In the genomic region with DNA sequence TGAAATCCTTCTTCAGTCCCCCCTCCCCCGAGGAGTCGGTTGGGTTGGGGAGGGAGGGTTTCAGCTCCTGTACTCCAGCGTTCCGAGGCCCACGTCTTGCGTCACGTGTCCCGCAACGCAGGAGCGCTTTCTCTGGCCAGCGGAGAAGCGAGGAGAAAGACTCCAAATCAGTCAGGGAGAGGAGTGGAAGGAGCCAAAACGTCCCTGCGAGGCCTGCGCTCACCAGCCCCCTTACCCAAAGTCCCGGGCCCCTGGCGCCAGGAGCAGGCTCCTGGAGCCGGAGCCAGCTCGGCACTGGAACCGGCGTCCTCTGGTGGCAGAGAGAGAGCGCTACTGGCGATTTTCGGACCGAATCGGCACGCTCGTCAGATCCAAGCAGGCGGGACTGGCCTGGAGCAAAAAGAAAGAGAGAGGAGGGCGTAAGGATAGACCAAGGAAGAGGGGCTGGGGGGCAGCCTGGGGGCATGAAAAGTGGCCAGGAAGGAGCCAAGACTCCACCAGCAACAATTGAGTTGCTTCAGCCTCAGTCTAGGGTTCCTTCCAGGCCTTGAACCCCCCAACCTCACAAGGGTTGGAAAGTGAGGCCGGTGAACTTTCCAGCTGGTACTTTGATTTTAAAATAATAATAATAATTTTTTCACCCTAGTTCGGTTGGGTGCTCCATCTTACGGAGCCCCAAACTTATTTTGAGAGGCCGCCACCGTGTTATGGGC, we compare ENCODE assay signal across 8 cellular contexts. TPM values are rescaled to one million over a fixed set of nuclear protein-coding genes. Genes with fewer than 3 reads are reported as not detected.
DNase-seq lines count a peak whose midpoint lies in the region; ATAC-seq, FAIRE-seq and TF ChIP-seq lines count a peak whose summit lies in the region.

A gene (plus strand): TSS at position 158 of the 713 bp plus-strand sequence.

- no peak for TF ChIP-seq POLR2A in HCT116 (IDR thresholded peaks at IDR 0.05; ENCODE audit: borderline replicate concordance, extremely low read depth, insufficient read depth, insufficient read length)
- TF ChIP-seq POLR2A in HepG2 (IDR thresholded peaks at IDR 0.05; ENCODE audit: insufficient read depth in 1 of 2, low read depth in 2 of 2, low read length in 2 of 2): no peak

- no peak within 1 kb of the TSS for H3K4me2 ChIP-seq in HCT116 (ENCODE audit: low read length)
- H3K4me2 ChIP-seq in HepG2 (ENCODE audit: low read depth, low read length): peak within 1 kb of the TSS; percentile 36; the same call in 1 of the 2 replicates

- CTCF ChIA-PET in HCT116 (lab: Charles Lee): interaction anchor here (1.0 kb wide), 1 partner anchor 371 kb away, joined by 4 read pairs; no protein-coding TSS in a partner anchor
- CTCF ChIA-PET in HepG2 (lab: Yijun Ruan, JAX; ENCODE audit: low intra/inter-chr PET ratio, low total read pairs): interaction anchor here (1.7 kb wide), 2 partner anchors 371 to 616 kb away, joined by 3 to 7 read pairs; no protein-coding TSS in a partner anchor

- 33% methylated on average over 35 of the region's 35 CpGs for WGBS in HepG2 (ENCODE audit: low lambda C conversion rate)

- H3K27me3 ChIP-seq in HCT116 (ENCODE audit: insufficient read depth, low read length) (peaks cover 12% of the 10 kb centered on the region; the same call in 1 of the 2 replicates), duodenal mucosa (ENCODE audit: control insufficient read depth in 1 of 2, insufficient read depth in 2 of 2, low read length in 2 of 2) (peaks cover 33 to 53% of the 10 kb centered on the region in 2 donors), HepG2 (ENCODE audit: control insufficient read depth in 1 of 2, insufficient read depth in 2 of 2, low read length in 2 of 2) (peaks cover 0 to 23% of the 10 kb centered on the region in 2 experiments; a peak in 4 of 5 replicates)

- in situ Hi-C loops in HepG2 (cut with HindIII; ENCODE audit: extremely low pct_ligation_motif_present, low pct_unique_long_range_greater_than_20kb): no loop called here

- no peaks in the 10 kb centered on the region for H3K9me2 ChIP-seq in HCT116 (ENCODE audit: insufficient read depth)

- H3K9me3 ChIP-seq in HCT116 (ENCODE audit: control insufficient read depth in 1 of 2, insufficient read depth in 1 of 2, low read depth in 1 of 2, low read length in 2 of 2) (no peaks in the 10 kb centered on the region), duodenal mucosa (ENCODE audit: control insufficient read depth in 1 of 2, low read length in 2 of 2) (no peaks in the 10 kb centered on the region), HepG2 (ENCODE audit: low read length) (no peaks in the 10 kb centered on the region)

- H3K4me3 ChIP-seq in HCT116 (replicated peaks in 1 of 2; ENCODE audit: low read depth in 1 of 2, low read length in 2 of 2) (no peak within 1 kb of the TSS), duodenal mucosa (ENCODE audit: low read depth in 1 of 2, low read length in 2 of 2) (peak within 1 kb of the TSS; percentile 67 to 68), HepG2 (replicated peaks in 1 of 3; ENCODE audit: insufficient read depth in 1 of 3, low read depth in 2 of 3, low read length in 3 of 3) (0 out of 6 replicates have a peak within 1 kb of the TSS, but pooled peaks of 1 of the 3 experiments have one; percentile 18)

- TF ChIP-seq RAD21 in HCT116 (IDR thresholded peaks at IDR 0.05; ENCODE audit: low read depth) (0 out of 2 replicates have a peak, but pooled peaks have one; percentile 10), HepG2 (CRISPR knock-in tag; IDR thresholded peaks at IDR 0.05) (peak; percentile 50; the same call in 1 of the 2 replicates)

- H2AFZ ChIP-seq in HCT116 (ENCODE audit: low read depth, low read length, poor library complexity, severe bottlenecking) (no peak within 1 kb of the TSS), HepG2 (ENCODE audit: low read length) (no peak within 1 kb of the TSS)

- no peaks in the 10 kb centered on the region for H3K4me1 ChIP-seq in HCT116 (ENCODE audit: control insufficient read depth in 1 of 2, insufficient read depth in 2 of 2, low read length in 2 of 2)
- H3K4me1 ChIP-seq in duodenal mucosa (ENCODE audit: control insufficient read depth in 1 of 2, insufficient read depth in 2 of 2, low read length in 2 of 2): peaks cover 0 to 15% of the 10 kb centered on the region in 2 donors
- H3K4me1 ChIP-seq in HepG2 (ENCODE audit: insufficient read depth, low read length): no peaks in the 10 kb centered on the region

- H3K79me2 ChIP-seq in HCT116 (ENCODE audit: insufficient read depth, low read length) (no peaks in the 10 kb centered on the region), HepG2 (ENCODE audit: insufficient read depth, low read length) (no peaks in the 10 kb centered on the region)

- POLR2A ChIA-PET in HCT116 (lab: Charles Lee) (no interaction called here), HepG2 (lab: Yijun Ruan, JAX) (no interaction called here)

- H3K27ac ChIP-seq in HCT116 (ENCODE audit: low read depth, low read length) (no peak within 1 kb of the TSS), duodenal mucosa (ENCODE audit: low read depth, low read length) (no peak within 1 kb of the TSS), HepG2 (ENCODE audit: extremely low read length, insufficient read depth, low read length) (no peak within 1 kb of the TSS)

- no peak for TF ChIP-seq EP300 in HepG2 (IDR thresholded peaks at IDR 0.05; ENCODE audit: low read depth in 2 of 2, low read length in 2 of 2)
- no peak for TF ChIP-seq EP300 in HepG2 (CRISPR knock-in tag; IDR thresholded peaks at IDR 0.05; ENCODE audit: borderline replicate concordance)

- H4K20me1 ChIP-seq in HCT116 (ENCODE audit: insufficient read depth) (no peaks in the 10 kb centered on the region), HepG2 (ENCODE audit: insufficient read depth, low read length) (no peaks in the 10 kb centered on the region)

- no peak for ATAC-seq in HCT116
- ATAC-seq in HepG2: peak; percentile 68
- no peak for ATAC-seq in HG03460 (IDR thresholded peaks at IDR 0.05; ENCODE audit: unreplicated experiment)

- intact Hi-C loops in HCT116 (cut with micrococcal nuclease): no loop called here
- intact Hi-C loops in HepG2 (cut with micrococcal nuclease; ENCODE audit: unreplicated experiment): no loop called here

- RAD21 ChIA-PET in HCT116 (lab: Charles Lee; ENCODE audit: low non-redundant PET in 1 of 2, low total read pairs in 2 of 2, uncharacterized antibody in 2 of 2, unreplicated experiment in 2 of 2): no interaction called here

- DNase-seq in AG08395 (ENCODE audit: low spot score) (peak; percentile 72), HCT116 (ENCODE audit: low read depth, low spot score) (no peak), HepG2 (ENCODE audit: low spot score) (peak; percentile 21), NCI-H1436 treated with DMSO at 0.1 percent for 48 hours (lab: John Stamatoyannopoulos, UW) (no peak)
- peak; percentile 42 to 50 for DNase-seq in activated CD4-positive, alpha-beta T cell treated with anti-CD3 and anti-CD28 coated beads for 4 hours
- peak; percentile 67 for DNase-seq in stimulated activated CD4-positive, alpha-beta T cell treated with anti-CD3 and anti-CD28 coated beads, Interleukin-4, amount 100 ng/mL, for 1 hour

- no peaks in the 10 kb centered on the region for H3K36me3 ChIP-seq in HCT116 (ENCODE audit: control insufficient read depth in 1 of 2, insufficient read depth in 2 of 2, low read length in 2 of 2)
- no peaks in the 10 kb centered on the region for H3K36me3 ChIP-seq in duodenal mucosa (ENCODE audit: control insufficient read depth in 1 of 2, insufficient read depth in 2 of 2, low read length in 2 of 2)
- H3K36me3 ChIP-seq in HepG2 (replicated peaks in 1 of 2; ENCODE audit: control insufficient read depth in 1 of 2, insufficient read depth in 2 of 2, low read length in 2 of 2): no peaks in the 10 kb centered on the region

- H3K9ac ChIP-seq in HCT116 (ENCODE audit: low read length) (no peak within 1 kb of the TSS), duodenal mucosa (ENCODE audit: low read depth in 1 of 2, low read length in 2 of 2) (no peak within 1 kb of the TSS), HepG2 (ENCODE audit: insufficient read depth, low read depth, low read length) (no peak within 1 kb of the TSS)

- FAIRE-seq in HepG2 (lab: Jason Lieb, UNC): no peak

- no TSS peak for BruUV-seq in HCT116 (replicated peaks; lab: Mats Ljungman, UMichigan)
- no TSS peak for BruUV-seq in HepG2 (replicated peaks; lab: Mats Ljungman, UMichigan)

- peak in 2 of 3 experiments; percentile 29 to 45; a peak in 2 of 6 replicates for TF ChIP-seq CTCF in HCT116 (IDR thresholded peaks at IDR 0.05 in 2 of 3, conservative IDR thresholded peaks at IDR 0.05 in 1 of 3; ENCODE audit: borderline replicate concordance in 1 of 3, insufficient read depth in 1 of 3, low read depth in 2 of 3, low read length in 2 of 3)
- TF ChIP-seq CTCF in HepG2 (CRISPR knock-in tag; IDR thresholded peaks at IDR 0.05): peak; percentile 75

TF ChIP-seq in HCT116, 20 proteins besides CTCF, POLR2A, EP300 and RAD21 (continues in another document):
- no peak for TF ChIP-seq EGR1 (IDR thresholded peaks at IDR 0.05; ENCODE audit: low read depth)
- TF ChIP-seq ZNF274 (IDR thresholded peaks at IDR 0.05; ENCODE audit: low read depth, low read length): no peak

TF ChIP-seq in HepG2, 621 proteins besides CTCF, POLR2A, EP300 and RAD21 (continues in another document):
- TF ChIP-seq CEBPG (CRISPR knock-in tag; IDR thresholded peaks at IDR 0.05): 0 out of 2 replicates have a peak, but pooled peaks have one; percentile 4

RNA-seq across cellular contexts. Expression of the gene that starts here (rescaled TPM):
- total RNA-seq in HCT116 (2021; ENCODE audit: unreplicated experiment) (699 TPM), HepG2 (2016; rRNA removed; fragmentation: Illumina TruSeq; extraction: Trizol) (382 and 407 TPM in 2 replicates)
- polyA plus RNA-seq in HCT116 (2012): 1,231 and 1,638 TPM in 2 replicates
- total RNA-seq in HepG2 (2016; cell fraction: cytosol; rRNA removed; fragmentation: Illumina TruSeq; extraction: Trizol; ENCODE audit: low read depth): 604 and 617 TPM in 2 replicates
- total RNA-seq in HepG2 (2016; cell fraction: insoluble cytoplasmic fraction; rRNA removed; fragmentation: Illumina TruSeq; extraction: Trizol): 369 and 397 TPM in 2 replicates
- 887 and 1,010 TPM in 2 replicates for total RNA-seq in HepG2 (2016; cell fraction: membrane; rRNA removed; fragmentation: Illumina TruSeq; extraction: Trizol)
- 281 and 324 TPM in 2 replicates for total RNA-seq in HepG2 (2016; cell fraction: nucleus; rRNA removed; fragmentation: Illumina TruSeq; extraction: Trizol)
- 1,008 and 1,029 TPM in 2 replicates for polyA plus RNA-seq in HepG2 (2011; rRNA removed)
- 1,419 and 1,481 TPM in 2 replicates for polyA plus RNA-seq in HepG2 (2011; cell fraction: cytosol; rRNA removed)
- 1,285 and 1,363 TPM in 2 replicates for polyA plus RNA-seq in HepG2 (2011; cell fraction: nucleus; rRNA removed)
- 1,216 and 1,583 TPM in 2 replicates for polyA plus RNA-seq in HepG2 (2012)
- 2,019 and 2,103 TPM in 2 replicates for polyA plus RNA-seq in HepG2 (2016; cell fraction: cytosol; fragmentation: Illumina TruSeq; extraction: Trizol; ENCODE audit: low read depth)
- 991 and 1,223 TPM in 2 replicates for polyA plus RNA-seq in HepG2 (2016; cell fraction: insoluble cytoplasmic fraction; fragmentation: Illumina TruSeq; extraction: Trizol; ENCODE audit: low read depth)
- polyA plus RNA-seq in HepG2 (2016; cell fraction: membrane; fragmentation: Illumina TruSeq; extraction: Trizol; ENCODE audit: low read depth): 2,245 and 2,285 TPM in 2 replicates
- 1,096 and 1,140 TPM in 2 replicates for polyA plus RNA-seq in HepG2 (2016; cell fraction: nucleus; fragmentation: Illumina TruSeq; extraction: Trizol; ENCODE audit: insufficient read depth, low read depth)
- 1,501 and 1,552 TPM in 2 replicates for polyA minus RNA-seq in HepG2 (2011; rRNA and poly(A)+ RNA removed; ENCODE audit: low replicate concordance)
- polyA minus RNA-seq in HepG2 (2011; cell fraction: cytosol; rRNA and poly(A)+ RNA removed): 671 and 731 TPM in 2 replicates
- polyA minus RNA-seq in HepG2 (2011; cell fraction: nucleus; rRNA and poly(A)+ RNA removed): 391 and 498 TPM in 2 replicates

Comparison
In these comparisons a context has a peak if more than half of its experiments do, and no peak if none do; other contexts are left out.
1. DNase-seq: peak in AG08395 (single experiment), activated CD4-positive, alpha-beta T cell treated with anti-CD3 and anti-CD28 coated beads for 4 hours (2 of 2), HepG2 (single experiment) and stimulated activated CD4-positive, alpha-beta T cell treated with anti-CD3 and anti-CD28 coated beads, Interleukin-4, amount 100 ng/mL, for 1 hour (single experiment); none in HCT116 (single experiment) and NCI-H1436 treated with DMSO at 0.1 percent for 48 hours (single experiment).
2. H3K4me3 ChIP-seq: peak in duodenal mucosa (2 of 2); none in HCT116 (0 of 2).